ENCODE assay signal across 12 cellular contexts in genomic region chr9:129402341-129402739, GRCh38.
DNase-seq lines count a peak whose midpoint lies in the region; TF ChIP-seq lines count a peak whose summit lies in the region.
"Had no signal": no experiment of that assay in that cellular context is flagged by ENCODE, and none has a peak within 500 bp of the region (broad histone marks: within the 10 kb centered on the region; RNA-seq: fewer than 3 reads in every experiment).

No MANE protein-coding gene starts in this region.

- peak; percentile 45 for DNase-seq in NCI-H510A treated with DMSO at 0.1 percent for 48 hours (lab: John Stamatoyannopoulos, UW)
- DNase-seq in NCI-H510A (lab: John Stamatoyannopoulos, UW), result no peak
- no peak for DNase-seq in fibroblast of lung (ENCODE audit: low read depth in 2 of 2)
- DNase-seq in neural progenitor cell (ENCODE audit: low spot score), result peak; percentile 84
- DNase-seq in NK-92 treated with Interleukin-12 subunit alpha and Interleukin-12 subunit beta, amount 100 ng/mL, for 24 hours (lab: John Stamatoyannopoulos, UW), result no peak
- DNase-seq in activated naive CD8-positive, alpha-beta T cell treated with anti-CD3 and anti-CD28 coated beads for 36 hours, result no peak
- DNase-seq in NCI-H226, result no peak
- DNase-seq: GF-D8, NCI-H1930 had no signal

- H3K27ac Mint-ChIP-seq in neural progenitor cell, result peak overlapping the region; percentile 93
- no peak overlapping the region for H3K27ac Mint-ChIP-seq in activated naive CD8-positive, alpha-beta T cell treated with anti-CD3 and anti-CD28 coated beads for 36 hours

- H3K27ac ChIP-seq in fibroblast of lung (ENCODE audit: insufficient read depth, low read length) (no peak overlapping the region), neural progenitor cell (no peak overlapping the region), urinary bladder (ENCODE audit: low read depth) (peak overlapping the region; percentile 74)
- H3K27ac ChIP-seq: 22Rv1, neutrophil had no signal

- H3K36me3 Mint-ChIP-seq in neural progenitor cell, result no peaks in the 10 kb centered on the region
- no peaks in the 10 kb centered on the region for H3K36me3 Mint-ChIP-seq in activated naive CD8-positive, alpha-beta T cell treated with anti-CD3 and anti-CD28 coated beads for 36 hours

- peaks cover 58% of the 10 kb centered on the region for H3K4me1 Mint-ChIP-seq in neural progenitor cell
- no peaks in the 10 kb centered on the region for H3K4me1 Mint-ChIP-seq in activated naive CD8-positive, alpha-beta T cell treated with anti-CD3 and anti-CD28 coated beads for 36 hours

- peaks cover 13% of the 10 kb centered on the region for H3K27me3 Mint-ChIP-seq in neural progenitor cell (ENCODE audit: insufficient read depth, low read depth)
- H3K27me3 Mint-ChIP-seq in activated naive CD8-positive, alpha-beta T cell treated with anti-CD3 and anti-CD28 coated beads for 36 hours, result no peaks in the 10 kb centered on the region

- 15% methylated on average over 20 of the region's 20 CpGs for WGBS in urinary bladder

- H2AFZ ChIP-seq in fibroblast of lung (ENCODE audit: low read length) (peak overlapping the region; percentile 30), neural progenitor cell (replicated peaks) (no peak overlapping the region)

- peaks cover 21% of the 10 kb centered on the region for H3F3A ChIP-seq in neural progenitor cell (ENCODE audit: low read depth)

- H3K4me3 Mint-ChIP-seq in neural progenitor cell, result peak overlapping the region; percentile 38
- no peak overlapping the region for H3K4me3 Mint-ChIP-seq in activated naive CD8-positive, alpha-beta T cell treated with anti-CD3 and anti-CD28 coated beads for 36 hours

- H3K36me3 ChIP-seq in fibroblast of lung (ENCODE audit: control insufficient read depth, insufficient read depth, low read length), result no peaks in the 10 kb centered on the region
- H3K36me3 ChIP-seq in neural progenitor cell, result no peaks in the 10 kb centered on the region
- no peaks in the 10 kb centered on the region for H3K36me3 ChIP-seq in urinary bladder (ENCODE audit: insufficient read depth)
- H3K36me3 ChIP-seq: neutrophil had no signal

- H3K4me1 ChIP-seq in fibroblast of lung (ENCODE audit: control insufficient read depth, extremely low read depth, insufficient read depth, low read length) (peaks cover 2% of the 10 kb centered on the region), neural progenitor cell (peaks cover 37% of the 10 kb centered on the region), urinary bladder (ENCODE audit: insufficient read depth) (no peaks in the 10 kb centered on the region)

- no peaks in the 10 kb centered on the region for H4K20me1 ChIP-seq in fibroblast of lung (ENCODE audit: control insufficient read depth, extremely low read depth, insufficient read depth, low read length)
- H4K20me1 ChIP-seq in neural progenitor cell (ENCODE audit: low read depth), result no peaks in the 10 kb centered on the region

- H3K4me3 ChIP-seq in fibroblast of lung (replicated peaks in 1 of 4; ENCODE audit: control extremely low read depth in 1 of 4, insufficient read depth in 1 of 4, low read depth in 3 of 4, low read length in 4 of 4), result peak overlapping the region in 1 of 4 experiments; percentile 17
- no peak overlapping the region for H3K4me3 ChIP-seq in neural progenitor cell
- no peak overlapping the region for H3K4me3 ChIP-seq in urinary bladder (ENCODE audit: low read depth, low read length)

- peaks cover 2% of the 10 kb centered on the region for H3K9me3 Mint-ChIP-seq in neural progenitor cell
- no peaks in the 10 kb centered on the region for H3K9me3 Mint-ChIP-seq in activated naive CD8-positive, alpha-beta T cell treated with anti-CD3 and anti-CD28 coated beads for 36 hours

- H3K9me3 ChIP-seq in fibroblast of lung (ENCODE audit: control insufficient read depth, insufficient read depth, low read depth, low read length) (no peaks in the 10 kb centered on the region), neural progenitor cell (ENCODE audit: low read depth) (no peaks in the 10 kb centered on the region)
- H3K9me3 ChIP-seq: neutrophil had no signal

- peak overlapping the region; percentile 35 for H3K4me2 ChIP-seq in fibroblast of lung (ENCODE audit: extremely low read depth, insufficient read depth, low read length)
- peak overlapping the region; percentile 58 for H3K4me2 ChIP-seq in neural progenitor cell

- H3K9ac ChIP-seq in fibroblast of lung (ENCODE audit: insufficient read depth, low read length) (no peak overlapping the region), neural progenitor cell (no peak overlapping the region)

- TF ChIP-seq CTCF in fibroblast of lung (conservative IDR thresholded peaks at IDR 0.05 in 1 of 2, IDR thresholded peaks at IDR 0.05 in 1 of 2; ENCODE audit: low read depth in 1 of 2, low read length in 2 of 2) (no peak), neural progenitor cell (IDR thresholded peaks at IDR 0.05) (peak; percentile 15)

- no peaks in the 10 kb centered on the region for H3K79me2 ChIP-seq in fibroblast of lung (ENCODE audit: control insufficient read depth, insufficient read depth, low read length)
- no peaks in the 10 kb centered on the region for H3K79me2 ChIP-seq in neural progenitor cell (ENCODE audit: low read depth)

- H3K27me3 ChIP-seq in fibroblast of lung (ENCODE audit: control insufficient read depth, insufficient read depth, low read length) (no peaks in the 10 kb centered on the region), neural progenitor cell (no peaks in the 10 kb centered on the region)

Comparison
In these comparisons a context has a peak if more than half of its experiments do, and no peak if none do; other contexts are left out.
1. DNase-seq: peak in NCI-H510A treated with DMSO at 0.1 percent for 48 hours (single experiment) and neural progenitor cell (single experiment); none in NCI-H510A (single experiment), fibroblast of lung (0 of 2), NK-92 treated with Interleukin-12 subunit alpha and Interleukin-12 subunit beta, amount 100 ng/mL, for 24 hours (single experiment), activated naive CD8-positive, alpha-beta T cell treated with anti-CD3 and anti-CD28 coated beads for 36 hours (single experiment) and NCI-H226 (single experiment).